In genomic region chr7:23600251-23600650, GRCh38 we compare ENCODE assay signal across 23 cellular contexts. TPM values are rescaled to one million over a fixed set of nuclear protein-coding genes. Genes with fewer than 3 reads are reported as not detected.
A peak's percentile ranks its signal among the peaks of the same experiment; 100 is the strongest.
DNase-seq lines count a peak whose midpoint lies in the region; ATAC-seq, FAIRE-seq and TF ChIP-seq lines count a peak whose summit lies in the region.
"Had no signal": no experiment of that assay in that cellular context is flagged by ENCODE, and none has a peak within 500 bp of the region (broad histone marks: within the 10 kb centered on the region; RNA-seq: fewer than 3 reads in every experiment).

No MANE protein-coding gene starts in this region.

- H3K36me3 ChIP-seq in HepG2 (replicated peaks in 1 of 2; ENCODE audit: control insufficient read depth in 1 of 2, insufficient read depth in 2 of 2, low read length in 2 of 2) (no peaks in the 10 kb centered on the region), right lobe of liver (no peaks in the 10 kb centered on the region)
- H3K36me3 ChIP-seq: BLaER1, esophagus muscularis mucosa, gastroesophageal sphincter, tibial nerve had no signal

- H3K9me3 ChIP-seq in HepG2 (ENCODE audit: low read length) (no peaks in the 10 kb centered on the region), right lobe of liver (no peaks in the 10 kb centered on the region)
- H3K9me3 ChIP-seq: BLaER1, esophagus muscularis mucosa, gastroesophageal sphincter, tibial nerve had no signal

- H3K9me3 Mint-ChIP-seq in type B pancreatic cell: peaks cover 4% of the 10 kb centered on the region
- H3K9me3 Mint-ChIP-seq: effector memory CD8-positive, alpha-beta T cell had no signal

- TF ChIP-seq RAD21 in HepG2 (CRISPR knock-in tag; IDR thresholded peaks at IDR 0.05): no peak

- BruUV-seq in HepG2 (replicated peaks; lab: Mats Ljungman, UMichigan): TSS peak; percentile 8

- intact Hi-C loops in HepG2 (cut with micrococcal nuclease; ENCODE audit: unreplicated experiment): no loop called here
- intact Hi-C loops in right lobe of liver (cut with DNase I): no loop called here

- no peak for FAIRE-seq in HepG2 (lab: Jason Lieb, UNC)
- FAIRE-seq: keratinocyte, RCC 7860 had no signal

- peak overlapping the region; percentile 69 for H3K4me3 Mint-ChIP-seq in type B pancreatic cell
- H3K4me3 Mint-ChIP-seq: activated CD4-positive, alpha-beta T cell treated with anti-CD3 and anti-CD28 coated beads, Interleukin-2, amount 10 ng/mL, durations not matched to agents 24 days and 14 days; effector memory CD8-positive, alpha-beta T cell; stimulated activated naive CD8-positive, alpha-beta T cell treated with anti-CD3 and anti-CD28 coated beads, Interleukin-15, amount 100 ng/mL, for 72 hours had no signal

- TF ChIP-seq POLR2A in HepG2 (IDR thresholded peaks at IDR 0.05; ENCODE audit: insufficient read depth in 1 of 2, low read depth in 2 of 2, low read length in 2 of 2): no peak
- TF ChIP-seq POLR2A in right lobe of liver (IDR thresholded peaks at IDR 0.05): no peak

- H3K79me2 ChIP-seq in HepG2 (ENCODE audit: insufficient read depth, low read length): peaks cover 7% of the 10 kb centered on the region

- no peaks in the 10 kb centered on the region for H4K20me1 ChIP-seq in HepG2 (ENCODE audit: insufficient read depth, low read length)

- CTCF ChIA-PET in HepG2 (lab: Yijun Ruan, JAX; ENCODE audit: low intra/inter-chr PET ratio, low total read pairs): no interaction called here

- POLR2A ChIA-PET in HepG2 (lab: Yijun Ruan, JAX): no interaction called here

- peaks cover 42% of the 10 kb centered on the region for H3K4me1 ChIP-seq in HepG2 (ENCODE audit: insufficient read depth, low read length)
- peaks cover 0 to 18% (median 4%) of the 10 kb centered on the region in 4 donors for H3K4me1 ChIP-seq in right lobe of liver

- peak overlapping the region; percentile 75 for H3K27ac Mint-ChIP-seq in type B pancreatic cell
- H3K27ac Mint-ChIP-seq: activated CD4-positive, alpha-beta T cell treated with anti-CD3 and anti-CD28 coated beads, Interleukin-2, amount 10 ng/mL, durations not matched to agents 24 days and 14 days; activated naive CD4-positive, alpha-beta T cell treated with anti-CD3 and anti-CD28 coated beads, Interleukin-2, amount 50 U/mL, for 72 hours; effector memory CD8-positive, alpha-beta T cell had no signal

- no peak overlapping the region for H3K4me2 ChIP-seq in HepG2 (ENCODE audit: low read depth, low read length)

- in situ Hi-C loops in HepG2 (cut with HindIII; ENCODE audit: extremely low pct_ligation_motif_present, low pct_unique_long_range_greater_than_20kb) (no loop called here), GM13976 (cut with MboI; ENCODE audit: low sequenced_read_pairs, unreplicated experiment) (no loop called here)

- H3K27ac ChIP-seq in HepG2 (ENCODE audit: extremely low read length, insufficient read depth, low read length) (no peak overlapping the region), right lobe of liver (no peak overlapping the region)
- H3K27ac ChIP-seq: BLaER1, esophagus muscularis mucosa, gastroesophageal sphincter, tibial nerve had no signal

- ATAC-seq in HepG2 (no peak), right lobe of liver (no peak), GM21825 (IDR thresholded peaks at IDR 0.05; ENCODE audit: unreplicated experiment) (no peak)
- ATAC-seq: activated naive CD4-positive, alpha-beta T cell treated with anti-CD3 and anti-CD28 coated beads, Interleukin-2, amount 50 U/mL, for 72 hours; effector memory CD8-positive, alpha-beta T cell; gastroesophageal sphincter; HCT116; right cardiac atrium; stimulated activated naive CD8-positive, alpha-beta T cell treated with anti-CD3 and anti-CD28 coated beads, Interleukin-15, amount 100 ng/mL, for 72 hours had no signal

- no peak overlapping the region for H2AFZ ChIP-seq in HepG2 (ENCODE audit: low read length)

- peaks cover 44% of the 10 kb centered on the region for H3K4me1 Mint-ChIP-seq in type B pancreatic cell (ENCODE audit: unreplicated experiment)

- TF ChIP-seq EP300 in HepG2 (IDR thresholded peaks at IDR 0.05; ENCODE audit: low read depth in 2 of 2, low read length in 2 of 2) (no peak), HepG2 (CRISPR knock-in tag; IDR thresholded peaks at IDR 0.05; ENCODE audit: borderline replicate concordance) (no peak)

- H3K27me3 ChIP-seq in HepG2 (ENCODE audit: control insufficient read depth in 1 of 2, insufficient read depth in 2 of 2, low read length in 2 of 2) (no peaks in the 10 kb centered on the region), right lobe of liver (no peaks in the 10 kb centered on the region)
- H3K27me3 ChIP-seq: BLaER1, esophagus muscularis mucosa, gastroesophageal sphincter, tibial nerve had no signal

- no peak overlapping the region for H3K4me3 ChIP-seq in HepG2 (replicated peaks in 1 of 3; ENCODE audit: insufficient read depth in 1 of 3, low read depth in 2 of 3, low read length in 3 of 3)
- H3K4me3 ChIP-seq in right lobe of liver: no peak overlapping the region
- H3K4me3 ChIP-seq: BLaER1, esophagus muscularis mucosa, gastroesophageal sphincter, lung, tibial nerve had no signal

- peaks cover 8% of the 10 kb centered on the region for H3K36me3 Mint-ChIP-seq in type B pancreatic cell

- no peak overlapping the region for H3K9ac ChIP-seq in HepG2 (ENCODE audit: insufficient read depth, low read depth, low read length)
- H3K9ac ChIP-seq: BLaER1 had no signal

- 70% methylated on average over 4 of the region's 4 CpGs for WGBS in HepG2 (ENCODE audit: low lambda C conversion rate)
- WGBS in right lobe of liver (ENCODE audit: insufficient coverage, low coverage, low lambda C conversion rate, missing lambda C conversion rate): 70% methylated on average over 4 of the region's 4 CpGs

- TF ChIP-seq CTCF in HepG2 (CRISPR knock-in tag; IDR thresholded peaks at IDR 0.05) (no peak), right lobe of liver (IDR thresholded peaks at IDR 0.05) (no peak), type B pancreatic cell (conservative IDR thresholded peaks at IDR 0.05) (no peak), GM13976 (IDR thresholded peaks at IDR 0.05; ENCODE audit: borderline replicate concordance, control extremely low read depth, extremely low read depth, insufficient read depth, missing control alignments) (no peak)

- no peak for DNase-seq in HepG2 (ENCODE audit: low spot score)
- no peak for DNase-seq in right lobe of liver
- DNase-seq in RPMI7951 (ENCODE audit: low read depth): peak; percentile 59
- DNase-seq in foreskin melanocyte: peak; percentile 62
- DNase-seq in type B pancreatic cell (ENCODE audit: extremely low spot score, unreplicated experiment): no peak
- DNase-seq in NCI-H2196 treated with DMSO at 0.1 percent for 48 hours (lab: John Stamatoyannopoulos, UW; ENCODE audit: unreplicated experiment): no peak
- DNase-seq in GM13976 (ENCODE audit: low spot score): no peak
- DNase-seq: 8988T; activated CD4-positive, alpha-beta T cell treated with anti-CD3 and anti-CD28 coated beads, Interleukin-2, amount 10 ng/mL, durations not matched to agents 24 days and 14 days; effector memory CD8-positive, alpha-beta T cell; NCI-H524; right cardiac atrium; stimulated activated naive CD8-positive, alpha-beta T cell treated with anti-CD3 and anti-CD28 coated beads, Interleukin-15, amount 100 ng/mL, for 72 hours had no signal

- H3K27me3 Mint-ChIP-seq in type B pancreatic cell: no peaks in the 10 kb centered on the region
- H3K27me3 Mint-ChIP-seq: activated CD4-positive, alpha-beta T cell treated with anti-CD3 and anti-CD28 coated beads, Interleukin-2, amount 10 ng/mL, durations not matched to agents 24 days and 14 days; effector memory CD8-positive, alpha-beta T cell; stimulated activated naive CD8-positive, alpha-beta T cell treated with anti-CD3 and anti-CD28 coated beads, Interleukin-15, amount 100 ng/mL, for 72 hours had no signal

RNA-seq across cellular contexts. Expression of gene CCDC126, which starts 3.1 kb away (rescaled TPM):
- 8.7 and 9.3 TPM in 2 replicates for total RNA-seq in HepG2 (2016; rRNA removed; fragmentation: Illumina TruSeq; extraction: Trizol)
- total RNA-seq in HepG2 (2016; cell fraction: cytosol; rRNA removed; fragmentation: Illumina TruSeq; extraction: Trizol; ENCODE audit: low read depth): 18.2 and 18.4 TPM in 2 replicates
- 9.4 and 9.5 TPM in 2 replicates for total RNA-seq in HepG2 (2016; cell fraction: insoluble cytoplasmic fraction; rRNA removed; fragmentation: Illumina TruSeq; extraction: Trizol)
- 8.0 and 8.8 TPM in 2 replicates for total RNA-seq in HepG2 (2016; cell fraction: membrane; rRNA removed; fragmentation: Illumina TruSeq; extraction: Trizol)
- total RNA-seq in HepG2 (2016; cell fraction: nucleus; rRNA removed; fragmentation: Illumina TruSeq; extraction: Trizol): 5.1 and 11.0 TPM in 2 replicates
- 3.5 and 3.9 TPM in 2 replicates for polyA plus RNA-seq in HepG2 (2011; rRNA removed)
- 1.6 and 2.4 TPM in 2 replicates for polyA plus RNA-seq in HepG2 (2011; cell fraction: cytosol; rRNA removed)
- polyA plus RNA-seq in HepG2 (2011; cell fraction: nucleus; rRNA removed): 1.1 and 2.8 TPM in 2 replicates
- 5.7 and 5.8 TPM in 2 replicates for polyA plus RNA-seq in HepG2 (2012)
- polyA plus RNA-seq in HepG2 (2016; cell fraction: cytosol; fragmentation: Illumina TruSeq; extraction: Trizol; ENCODE audit: low read depth): 1.6 and 2.4 TPM in 2 replicates
- polyA plus RNA-seq in HepG2 (2016; cell fraction: insoluble cytoplasmic fraction; fragmentation: Illumina TruSeq; extraction: Trizol; ENCODE audit: low read depth): 6.6 and 8.6 TPM in 2 replicates
- 3.7 and 4.1 TPM in 2 replicates for polyA plus RNA-seq in HepG2 (2016; cell fraction: membrane; fragmentation: Illumina TruSeq; extraction: Trizol; ENCODE audit: low read depth)
- 13.3 and 14.1 TPM in 2 replicates for polyA plus RNA-seq in HepG2 (2016; cell fraction: nucleus; fragmentation: Illumina TruSeq; extraction: Trizol; ENCODE audit: insufficient read depth, low read depth)
- 1.4 and 3.6 TPM in 2 replicates for polyA minus RNA-seq in HepG2 (2011; rRNA and poly(A)+ RNA removed; ENCODE audit: low replicate concordance)
- polyA minus RNA-seq in HepG2 (2011; cell fraction: cytosol; rRNA and poly(A)+ RNA removed): 4.7 and 7.3 TPM in 2 replicates
- polyA minus RNA-seq in HepG2 (2011; cell fraction: nucleus; rRNA and poly(A)+ RNA removed): 7.9 and 8.1 TPM in 2 replicates
- 1 to 10 TPM; 5.9 to 9.8 (median 6.2) TPM for total RNA-seq in right lobe of liver
- total RNA-seq in RPMI7951 (2014; rRNA removed; shearing (Covaris generic)): 14.4 and 27.6 TPM in 2 replicates
- 11.1 and 15.2 TPM in 2 replicates for total RNA-seq in type B pancreatic cell (ENCODE audit: low replicate concordance)

Comparison
In these comparisons a context has a peak if more than half of its experiments do, and no peak if none do; other contexts are left out.
1. DNase-seq: peak in RPMI7951 (single experiment) and foreskin melanocyte (single experiment); none in HepG2 (single experiment), right lobe of liver (0 of 3), type B pancreatic cell (single experiment), NCI-H2196 treated with DMSO at 0.1 percent for 48 hours (single experiment) and GM13976 (single experiment).